Comparison of ENCODE assay signal across 8 cellular contexts in genomic region chr13:50365683-50366391, GRCh38.
A peak's percentile ranks its signal among the peaks of the same experiment; 100 is the strongest.
DNase-seq lines count a peak whose midpoint lies in the region; ATAC-seq lines count a peak whose summit lies in the region.

No MANE protein-coding gene starts in this region.

- H3K27ac ChIP-seq in SK-N-MC, result no peak overlapping the region

- intact Hi-C loops in head of caudate nucleus (cut with DNase I), result no loop called here

- peak; percentile 38 for ATAC-seq in HG03520 (IDR thresholded peaks at IDR 0.05; ENCODE audit: unreplicated experiment)

- DNase-seq in activated naive CD4-positive, alpha-beta T cell treated with Interleukin-2 at 50 U/mL for 16 hours, result peak; percentile 69
- no peak for DNase-seq in activated naive CD4-positive, alpha-beta T cell (lab: John Stamatoyannopoulos, UW)
- DNase-seq in SK-N-MC (ENCODE audit: low read depth, low spot score) (no peak), dermis blood vessel endothelial cell (peak; percentile 53), head of caudate nucleus (no peak), SW 1271 (lab: John Stamatoyannopoulos, UW) (no peak)
- peak; percentile 37 to 46 for DNase-seq in stimulated activated CD4-positive, alpha-beta T cell treated with anti-CD3 and anti-CD28 coated beads, Interleukin-2, amount 100 ng/mL, for 48 hours

- H3K9ac ChIP-seq in SK-N-MC (ENCODE audit: insufficient read length), result no peak overlapping the region

- H3K9me3 ChIP-seq in SK-N-MC (ENCODE audit: low read depth, low read length), result no peaks in the 10 kb centered on the region

- H3K4me3 ChIP-seq in SK-N-MC, result peak overlapping the region; percentile 22; the same call in 1 of the 2 replicates

- H3K36me3 ChIP-seq in SK-N-MC (ENCODE audit: insufficient read depth, low read length), result no peaks in the 10 kb centered on the region

Comparison
In these comparisons a context has a peak if more than half of its experiments do, and no peak if none do; other contexts are left out.
1. DNase-seq: peak in activated naive CD4-positive, alpha-beta T cell treated with Interleukin-2 at 50 U/mL for 16 hours (single experiment), dermis blood vessel endothelial cell (single experiment) and stimulated activated CD4-positive, alpha-beta T cell treated with anti-CD3 and anti-CD28 coated beads, Interleukin-2, amount 100 ng/mL, for 48 hours (2 of 2); none in activated naive CD4-positive, alpha-beta T cell (0 of 4), SK-N-MC (single experiment), head of caudate nucleus (0 of 42) and SW 1271 (0 of 2).